13 cellular contexts compared by ENCODE assay signal in genomic region chr3:50655009-50655830, GRCh38. TPM values are rescaled to one million over a fixed set of nuclear protein-coding genes. Genes with fewer than 3 reads are reported as not detected.
DNase-seq lines count a peak whose midpoint lies in the region; ATAC-seq and TF ChIP-seq lines count a peak whose summit lies in the region.
"Had no signal": no experiment of that assay in that cellular context is flagged by ENCODE, and none has a peak within 500 bp of the region (broad histone marks: within the 10 kb centered on the region; RNA-seq: fewer than 3 reads in every experiment).

No MANE protein-coding gene starts in this region.

- CTCF ChIA-PET in CD4-positive, alpha-beta T cell (lab: Charles Lee), result interaction anchor here (4.1 kb wide), 1 partner anchor 40 kb away, joined by 60 read pairs; the partner anchor contains the start of gene MAPKAPK3
- CTCF ChIA-PET in activated CD4-positive, alpha-beta memory T cell treated with anti-CD3 and anti-CD28 coated beads, Interleukin-2, amount 10 ng/mL, durations not matched to agents 7 days and 5 days (lab: Charles Lee), result interaction anchor here (0.5 to 1.5 kb wide), 3 partner anchors 20 to 39 kb away, joined by 3 to 10 read pairs (median 4); partner anchors contain the start of gene MAPKAPK3

- H3K4me1 Mint-ChIP-seq in CD4-positive, alpha-beta T cell (ENCODE audit: low read depth), result peaks cover 7% of the 10 kb centered on the region
- H3K4me1 Mint-ChIP-seq in activated CD4-positive, alpha-beta memory T cell treated with anti-CD3 and anti-CD28 coated beads, Interleukin-2, amount 10 ng/mL, durations not matched to agents 7 days and 5 days, result peaks cover 23% of the 10 kb centered on the region

- H3K36me3 Mint-ChIP-seq in CD4-positive, alpha-beta T cell (ENCODE audit: low read depth), result no peaks in the 10 kb centered on the region
- H3K36me3 Mint-ChIP-seq in activated CD4-positive, alpha-beta memory T cell treated with anti-CD3 and anti-CD28 coated beads, Interleukin-2, amount 10 ng/mL, durations not matched to agents 7 days and 5 days (ENCODE audit: low read depth), result peaks cover 2% of the 10 kb centered on the region
- H3K36me3 Mint-ChIP-seq: brain had no signal

- H3K9me3 ChIP-seq in CD4-positive, alpha-beta T cell (ENCODE audit: control insufficient read depth, low read length), result no peaks in the 10 kb centered on the region
- H3K9me3 ChIP-seq: Peyer's patch had no signal

- H3K27ac Mint-ChIP-seq in CD4-positive, alpha-beta T cell, result peak overlapping the region; percentile 42
- peak overlapping the region; percentile 27 for H3K27ac Mint-ChIP-seq in activated CD4-positive, alpha-beta memory T cell treated with anti-CD3 and anti-CD28 coated beads, Interleukin-2, amount 10 ng/mL, durations not matched to agents 7 days and 5 days
- H3K27ac Mint-ChIP-seq: brain, nephron progenitor cell had no signal

- no peak for DNase-seq in CD4-positive, alpha-beta T cell
- peak; percentile 66 for DNase-seq in HCEC 1CT
- DNase-seq in activated CD4-positive, alpha-beta memory T cell treated with anti-CD3 and anti-CD28 coated beads, Interleukin-2, amount 10 ng/mL, durations not matched to agents 7 days and 5 days, result no peak
- peak; percentile 73 for DNase-seq in kidney tubule cell (ENCODE audit: low spot score)
- DNase-seq in germinal center (ENCODE audit: low spot score), result no peak
- no peak for DNase-seq in KG1 (lab: John Stamatoyannopoulos, UW)
- DNase-seq: activated CD4-positive, CD25-positive, alpha-beta regulatory T cell; islet precursor cell; nephron progenitor cell had no signal

- intact Hi-C loops in CD4-positive, alpha-beta T cell (cut with DNase I, micrococcal nuclease), result no loop called here

- no peaks in the 10 kb centered on the region for H3K27me3 ChIP-seq in CD4-positive, alpha-beta T cell (ENCODE audit: control insufficient read depth, insufficient read depth, low read length)
- H3K27me3 ChIP-seq: Peyer's patch had no signal

- TF ChIP-seq CTCF in CD4-positive, alpha-beta T cell (IDR thresholded peaks at IDR 0.05), result no peak

- no peak overlapping the region for H3K4me3 Mint-ChIP-seq in CD4-positive, alpha-beta T cell
- no peak overlapping the region for H3K4me3 Mint-ChIP-seq in activated CD4-positive, alpha-beta memory T cell treated with anti-CD3 and anti-CD28 coated beads, Interleukin-2, amount 10 ng/mL, durations not matched to agents 7 days and 5 days
- H3K4me3 Mint-ChIP-seq: brain, nephron progenitor cell had no signal

- ATAC-seq in CD4-positive, alpha-beta T cell (ENCODE audit: poor library complexity), result no peak
- ATAC-seq in HG02798 (IDR thresholded peaks at IDR 0.05; ENCODE audit: poor library complexity, unreplicated experiment) (no peak), HG02678 (IDR thresholded peaks at IDR 0.05; ENCODE audit: unreplicated experiment) (no peak)

- POLR2A ChIA-PET in CD4-positive, alpha-beta T cell (lab: Charles Lee), result interaction anchor here (4.5 kb wide), 1 partner anchor 39 kb away, joined by 43 read pairs; the partner anchor contains the start of gene MAPKAPK3
- POLR2A ChIA-PET in activated CD4-positive, alpha-beta memory T cell treated with anti-CD3 and anti-CD28 coated beads, Interleukin-2, amount 10 ng/mL, durations not matched to agents 7 days and 5 days (lab: Charles Lee), result interaction anchor here (0.7 to 4.7 kb wide), 7 partner anchors 12 to 314 kb away, joined by 3 to 14 read pairs (median 4); partner anchors contain the start of genes HEMK1 and RASSF1

- H3K9me3 Mint-ChIP-seq in CD4-positive, alpha-beta T cell, result no peaks in the 10 kb centered on the region
- H3K9me3 Mint-ChIP-seq in activated CD4-positive, alpha-beta memory T cell treated with anti-CD3 and anti-CD28 coated beads, Interleukin-2, amount 10 ng/mL, durations not matched to agents 7 days and 5 days, result no peaks in the 10 kb centered on the region
- H3K9me3 Mint-ChIP-seq: brain, nephron progenitor cell had no signal

- H3K27me3 Mint-ChIP-seq in CD4-positive, alpha-beta T cell, result no peaks in the 10 kb centered on the region
- H3K27me3 Mint-ChIP-seq in activated CD4-positive, alpha-beta memory T cell treated with anti-CD3 and anti-CD28 coated beads, Interleukin-2, amount 10 ng/mL, durations not matched to agents 7 days and 5 days, result no peaks in the 10 kb centered on the region

- H3K27ac ChIP-seq in CD4-positive, alpha-beta T cell (ENCODE audit: low read depth, low read length), result no peak overlapping the region
- H3K27ac ChIP-seq: Peyer's patch had no signal

RNA-seq across cellular contexts. Expression of gene DOCK3, which starts 19.5 kb away (rescaled TPM):
- 1 to 10 TPM in 1 of 2 experiments, under 1 TPM in 1; 0.93 to 1.1 TPM for total RNA-seq in CD4-positive, alpha-beta T cell
- total RNA-seq in activated CD4-positive, alpha-beta memory T cell treated with anti-CD3 and anti-CD28 coated beads, Interleukin-2, amount 10 ng/mL, durations not matched to agents 7 days and 5 days, result 1 to 10 TPM; 1.6 to 1.7 TPM

RNA-seq across cellular contexts. Expression of gene MAPKAPK3, which starts 38.3 kb away (rescaled TPM):
- total RNA-seq in CD4-positive, alpha-beta T cell, result 10 to 100 TPM; 16.4 to 16.6 TPM
- total RNA-seq in activated CD4-positive, alpha-beta memory T cell treated with anti-CD3 and anti-CD28 coated beads, Interleukin-2, amount 10 ng/mL, durations not matched to agents 7 days and 5 days, result 100 to 1,000 TPM; 146 to 157 TPM

RNA-seq across cellular contexts. Expression of gene CISH, which starts 43.6 kb away (rescaled TPM):
- total RNA-seq in CD4-positive, alpha-beta T cell, result 1 to 10 TPM; 3.5 to 3.7 TPM
- 100 to 1,000 TPM; 328 to 335 TPM for total RNA-seq in activated CD4-positive, alpha-beta memory T cell treated with anti-CD3 and anti-CD28 coated beads, Interleukin-2, amount 10 ng/mL, durations not matched to agents 7 days and 5 days

Comparison
In these comparisons a context has a peak if more than half of its experiments do, and no peak if none do; other contexts are left out.
1. DNase-seq: peak in HCEC 1CT (single experiment) and kidney tubule cell (single experiment); none in CD4-positive, alpha-beta T cell (0 of 10), activated CD4-positive, alpha-beta memory T cell treated with anti-CD3 and anti-CD28 coated beads, Interleukin-2, amount 10 ng/mL, durations not matched to agents 7 days and 5 days (single experiment), germinal center (single experiment) and KG1 (single experiment).
2. RNA of gene MAPKAPK3, which starts 38.3 kb away (total RNA-seq): 146 to 157 TPM in activated CD4-positive, alpha-beta memory T cell treated with anti-CD3 and anti-CD28 coated beads, Interleukin-2, amount 10 ng/mL, durations not matched to agents 7 days and 5 days; 16.4 to 16.6 TPM in CD4-positive, alpha-beta T cell; every median in the first group is over 4 times any median in the second.
3. RNA of gene CISH, which starts 43.6 kb away (total RNA-seq): 328 to 335 TPM in activated CD4-positive, alpha-beta memory T cell treated with anti-CD3 and anti-CD28 coated beads, Interleukin-2, amount 10 ng/mL, durations not matched to agents 7 days and 5 days; 3.5 to 3.7 TPM in CD4-positive, alpha-beta T cell; every median in the first group is over 10 times any median in the second.